8 cellular contexts compared by ENCODE assay signal in the genomic region with DNA sequence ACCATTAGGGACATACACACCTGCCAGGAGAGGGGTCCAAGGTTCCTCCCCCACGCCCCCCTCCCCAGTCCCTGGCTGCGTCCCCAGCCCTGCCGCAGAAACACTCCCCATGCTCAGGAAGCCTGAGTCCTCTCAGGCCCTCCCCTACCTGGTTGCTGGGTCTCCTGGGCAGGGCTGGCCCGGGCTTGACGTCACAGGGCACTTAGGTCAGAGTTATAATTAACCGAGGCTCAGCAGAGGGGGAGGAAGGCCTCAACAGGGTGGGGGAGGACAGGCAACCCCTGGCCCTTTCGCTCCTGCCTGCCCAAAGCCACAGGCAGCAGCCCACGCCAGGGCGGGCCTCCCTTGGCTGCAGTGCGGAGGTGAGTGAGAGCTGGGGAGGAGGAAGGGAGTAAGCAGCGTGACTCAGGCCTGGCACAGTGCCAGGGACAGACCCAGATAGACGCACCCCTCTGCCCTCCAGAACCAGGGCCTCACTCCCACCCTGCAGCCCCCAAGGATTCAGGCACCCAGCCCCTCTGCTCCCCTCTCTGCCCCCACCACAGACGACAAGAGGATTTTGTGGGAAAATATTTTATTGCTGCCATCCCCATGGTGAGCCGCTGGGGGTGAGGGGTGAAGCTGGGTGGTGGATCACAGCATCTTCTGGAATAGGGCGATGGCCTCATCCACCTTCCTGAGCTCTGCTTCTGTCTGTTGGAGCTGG. TPM values are rescaled to one million over a fixed set of nuclear protein-coding genes. Genes with fewer than 3 reads are reported as not detected.
A peak's percentile ranks its signal among the peaks of the same experiment; 100 is the strongest.
DNase-seq lines count a peak whose midpoint lies in the region; ATAC-seq and TF ChIP-seq lines count a peak whose summit lies in the region.

A gene with protein sequence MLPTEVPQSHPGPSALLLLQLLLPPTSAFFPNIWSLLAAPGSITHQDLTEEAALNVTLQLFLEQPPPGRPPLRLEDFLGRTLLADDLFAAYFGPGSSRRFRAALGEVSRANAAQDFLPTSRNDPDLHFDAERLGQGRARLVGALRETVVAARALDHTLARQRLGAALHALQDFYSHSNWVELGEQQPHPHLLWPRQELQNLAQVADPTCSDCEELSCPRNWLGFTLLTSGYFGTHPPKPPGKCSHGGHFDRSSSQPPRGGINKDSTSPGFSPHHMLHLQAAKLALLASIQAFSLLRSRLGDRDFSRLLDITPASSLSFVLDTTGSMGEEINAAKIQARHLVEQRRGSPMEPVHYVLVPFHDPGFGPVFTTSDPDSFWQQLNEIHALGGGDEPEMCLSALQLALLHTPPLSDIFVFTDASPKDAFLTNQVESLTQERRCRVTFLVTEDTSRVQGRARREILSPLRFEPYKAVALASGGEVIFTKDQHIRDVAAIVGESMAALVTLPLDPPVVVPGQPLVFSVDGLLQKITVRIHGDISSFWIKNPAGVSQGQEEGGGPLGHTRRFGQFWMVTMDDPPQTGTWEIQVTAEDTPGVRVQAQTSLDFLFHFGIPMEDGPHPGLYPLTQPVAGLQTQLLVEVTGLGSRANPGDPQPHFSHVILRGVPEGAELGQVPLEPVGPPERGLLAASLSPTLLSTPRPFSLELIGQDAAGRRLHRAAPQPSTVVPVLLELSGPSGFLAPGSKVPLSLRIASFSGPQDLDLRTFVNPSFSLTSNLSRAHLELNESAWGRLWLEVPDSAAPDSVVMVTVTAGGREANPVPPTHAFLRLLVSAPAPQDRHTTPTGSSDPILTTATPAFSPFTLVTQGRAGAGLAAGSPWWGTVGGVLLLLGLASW (minus strand): TSS at position 368 of the 706 bp plus-strand sequence. CDS start 549 bp downstream, outside the sequence.

- TF ChIP-seq RAD21 in Ishikawa (IDR thresholded peaks at IDR 0.05; ENCODE audit: low read depth) = no peak

- peaks cover 47% of the 10 kb centered on the region for H3K36me3 ChIP-seq in SJSA1

- H3K27me3 ChIP-seq in SJSA1 (replicated peaks) = no peaks in the 10 kb centered on the region

- no peak for TF ChIP-seq EP300 in Ishikawa (IDR thresholded peaks at IDR 0.05; ENCODE audit: borderline replicate concordance)

- peak within 1 kb of the TSS; percentile 27 to 70 for H3K4me3 Mint-ChIP-seq in CD14-positive monocyte
- H3K4me3 Mint-ChIP-seq in glutamatergic neuron (ENCODE audit: unreplicated experiment) = no peak within 1 kb of the TSS

- no peak within 1 kb of the TSS for H3K27ac ChIP-seq in SJSA1

- H3K4me3 ChIP-seq in SJSA1 = no peak within 1 kb of the TSS

- peaks cover 33 to 47% of the 10 kb centered on the region in 2 donors for H3K36me3 Mint-ChIP-seq in CD14-positive monocyte
- no peaks in the 10 kb centered on the region for H3K36me3 Mint-ChIP-seq in glutamatergic neuron (ENCODE audit: unreplicated experiment)

- TF ChIP-seq CTCF in CD14-positive monocyte (IDR thresholded peaks at IDR 0.05) = peak; percentile 9
- TF ChIP-seq CTCF in glutamatergic neuron (IDR thresholded peaks at IDR 0.05; ENCODE audit: partially characterized antibody, unreplicated experiment) = no peak

- H3K27me3 Mint-ChIP-seq in CD14-positive monocyte (ENCODE audit: low read depth in 3 of 3) = peaks cover 0 to 3% (median 2%) of the 10 kb centered on the region in 3 donors
- no peaks in the 10 kb centered on the region for H3K27me3 Mint-ChIP-seq in glutamatergic neuron (ENCODE audit: unreplicated experiment)

- peak within 1 kb of the TSS in 6 of 7 donors; percentile 19 to 81 (median 71) for H3K27ac Mint-ChIP-seq in CD14-positive monocyte
- no peak within 1 kb of the TSS for H3K27ac Mint-ChIP-seq in glutamatergic neuron (ENCODE audit: unreplicated experiment)

- no peaks in the 10 kb centered on the region for H3K9me3 ChIP-seq in SJSA1 (replicated peaks)

- intact Hi-C loops in CD14-positive monocyte (cut with micrococcal nuclease) = no loop called here

- H3K9me3 Mint-ChIP-seq in CD14-positive monocyte (no peaks in the 10 kb centered on the region), glutamatergic neuron (ENCODE audit: unreplicated experiment) (peaks cover 2% of the 10 kb centered on the region)

- H3K4me1 Mint-ChIP-seq in CD14-positive monocyte (peaks cover 15% of the 10 kb centered on the region), glutamatergic neuron (ENCODE audit: low read depth, unreplicated experiment) (no peaks in the 10 kb centered on the region)

- H3K4me1 ChIP-seq in SJSA1 (replicated peaks) = peaks cover 9% of the 10 kb centered on the region

- DNase-seq in CD14-positive monocyte (ENCODE audit: low spot score) = peak; percentile 88
- DNase-seq in SJSA1 (ENCODE audit: low read depth in 1 of 2, low spot score in 2 of 2) = peak; percentile 55 to 70
- peak; percentile 58 for DNase-seq in activated gamma-delta T cell treated with Interleukin-2 at 50 U/mL for 16 hours
- peak; percentile 29 for DNase-seq in glutamatergic neuron
- DNase-seq in renal cortical epithelial cell (ENCODE audit: low read depth) = peak; percentile 95

- ATAC-seq in GM21423 (IDR thresholded peaks at IDR 0.05; ENCODE audit: unreplicated experiment) = peak; percentile 54
- no peak for ATAC-seq in GM19395 (IDR thresholded peaks at IDR 0.05; ENCODE audit: unreplicated experiment)

TF ChIP-seq in Ishikawa, 13 proteins besides CTCF, POLR2A, EP300 and RAD21:
- TF ChIP-seq TCF12 (IDR thresholded peaks at IDR 0.05; ENCODE audit: low read depth) (no peak; the same call in 1 of the 2 replicates), ZBTB7A (IDR thresholded peaks at IDR 0.05; ENCODE audit: low read depth) (0 out of 2 replicates have a peak, but pooled peaks have one; percentile 25), USF1 (IDR thresholded peaks at IDR 0.05) (peak; percentile 30; the same call in 1 of the 2 replicates), YY1 (IDR thresholded peaks at IDR 0.05; ENCODE audit: low read depth) (no peak), CEBPB (IDR thresholded peaks at IDR 0.05) (no peak), REST (IDR thresholded peaks at IDR 0.05; ENCODE audit: low read depth) (no peak), EGR1 (IDR thresholded peaks at IDR 0.05) (peak; percentile 44; the same call in 1 of the 2 replicates), TAF1 (IDR thresholded peaks at IDR 0.05; ENCODE audit: low read depth) (no peak), NFIC (IDR thresholded peaks at IDR 0.05) (peak; percentile 93), CREB1 (IDR thresholded peaks at IDR 0.05; ENCODE audit: low read depth) (no peak), MAX (IDR thresholded peaks at IDR 0.05) (peak; percentile 29; the same call in 1 of the 2 replicates), FOXM1 (IDR thresholded peaks at IDR 0.05; ENCODE audit: borderline replicate concordance, low read depth) (no peak), TEAD4 (IDR thresholded peaks at IDR 0.05) (no peak)

RNA-seq across cellular contexts. Expression of the gene that starts here (rescaled TPM):
- polyA plus RNA-seq in CD14-positive monocyte = not detected
- not detected in 2 replicates for total RNA-seq in SJSA1 (2014; rRNA removed; shearing (Covaris generic))
- total RNA-seq in glutamatergic neuron (ENCODE audit: unreplicated experiment) (3.2 TPM), renal cortical epithelial cell (2.6 and 8.5 TPM in 2 replicates)

Comparison
In these comparisons a context has a peak if more than half of its experiments do, and no peak if none do; other contexts are left out.
1. Peak in DNase-seq in CD14-positive monocyte; RNA of the gene not detected or under 1 TPM.
2. Peak in DNase-seq in SJSA1; RNA of the gene not detected or under 1 TPM.
3. DNase-seq: peak in every context shown above with its lines; median percentile 95 in renal cortical epithelial cell; 88 in CD14-positive monocyte; 62 in SJSA1; 58 in activated gamma-delta T cell treated with Interleukin-2 at 50 U/mL for 16 hours; 29 in glutamatergic neuron.